Comparison of ENCODE assay signal across 15 cellular contexts in genomic region chr2:96315005-96315399, GRCh38. TPM values are rescaled to one million over a fixed set of nuclear protein-coding genes. Genes with fewer than 3 reads are reported as not detected.
DNase-seq lines count a peak whose midpoint lies in the region; ATAC-seq, FAIRE-seq and TF ChIP-seq lines count a peak whose summit lies in the region.
"Had no signal": no experiment of that assay in that cellular context is flagged by ENCODE, and none has a peak within 500 bp of the region (broad histone marks: within the 10 kb centered on the region; RNA-seq: fewer than 3 reads in every experiment).

No MANE protein-coding gene starts in this region.

- ATAC-seq in HG02884 (IDR thresholded peaks at IDR 0.05; ENCODE audit: unreplicated experiment) = no peak
- ATAC-seq in GM19397 (IDR thresholded peaks at IDR 0.05; ENCODE audit: unreplicated experiment) = no peak
- ATAC-seq: HepG2 had no signal

- no peaks in the 10 kb centered on the region for H3K4me1 ChIP-seq in colonic mucosa
- H3K4me1 ChIP-seq: lower lobe of right lung had no signal

- no peak overlapping the region for H3K27ac ChIP-seq in colonic mucosa
- H3K27ac ChIP-seq: lower lobe of right lung had no signal

- no peak overlapping the region for H3K9ac ChIP-seq in colonic mucosa (ENCODE audit: low read depth in 2 of 2, low read length in 2 of 2)

- H3K36me3 Mint-ChIP-seq in activated naive CD8-positive, alpha-beta T cell = peaks cover 5% of the 10 kb centered on the region
- H3K36me3 Mint-ChIP-seq in activated naive CD8-positive, alpha-beta T cell treated with anti-CD3 and anti-CD28 coated beads for 36 hours = peaks cover 15% of the 10 kb centered on the region
- peaks cover 5% of the 10 kb centered on the region for H3K36me3 Mint-ChIP-seq in activated CD4-positive, alpha-beta memory T cell treated with anti-CD3 and anti-CD28 coated beads for 36 hours
- no peaks in the 10 kb centered on the region for H3K36me3 Mint-ChIP-seq in glutamatergic neuron (ENCODE audit: unreplicated experiment)

- no peak for TF ChIP-seq CTCF in glutamatergic neuron (IDR thresholded peaks at IDR 0.05; ENCODE audit: partially characterized antibody, unreplicated experiment)
- TF ChIP-seq CTCF in colonic mucosa (IDR thresholded peaks at IDR 0.05) = no peak

- H3K36me3 ChIP-seq in colonic mucosa = no peaks in the 10 kb centered on the region
- H3K36me3 ChIP-seq: lower lobe of right lung had no signal

- peaks cover 43% of the 10 kb centered on the region for H3K4me1 Mint-ChIP-seq in activated naive CD8-positive, alpha-beta T cell (ENCODE audit: low read depth)
- H3K4me1 Mint-ChIP-seq in activated naive CD8-positive, alpha-beta T cell treated with anti-CD3 and anti-CD28 coated beads for 36 hours = peaks cover 40% of the 10 kb centered on the region
- peaks cover 42% of the 10 kb centered on the region for H3K4me1 Mint-ChIP-seq in activated CD4-positive, alpha-beta memory T cell treated with anti-CD3 and anti-CD28 coated beads for 36 hours (ENCODE audit: low read depth)
- H3K4me1 Mint-ChIP-seq in glutamatergic neuron (ENCODE audit: low read depth, unreplicated experiment) = peaks cover 2% of the 10 kb centered on the region
- H3K4me1 Mint-ChIP-seq: nephron had no signal

- H3K27ac Mint-ChIP-seq in activated naive CD8-positive, alpha-beta T cell = peak overlapping the region; percentile 72
- no peak overlapping the region for H3K27ac Mint-ChIP-seq in activated naive CD8-positive, alpha-beta T cell treated with anti-CD3 and anti-CD28 coated beads for 36 hours
- H3K27ac Mint-ChIP-seq in activated CD4-positive, alpha-beta memory T cell treated with anti-CD3 and anti-CD28 coated beads for 36 hours = peak overlapping the region; percentile 85
- no peak overlapping the region for H3K27ac Mint-ChIP-seq in glutamatergic neuron (ENCODE audit: unreplicated experiment)
- H3K27ac Mint-ChIP-seq: nephron had no signal

- no peak overlapping the region for H3K4me3 ChIP-seq in colonic mucosa
- H3K4me3 ChIP-seq: lower lobe of right lung had no signal

- H3K27me3 ChIP-seq in colonic mucosa = peaks cover 4% of the 10 kb centered on the region

- FAIRE-seq in urothelium cell line (lab: Jason Lieb, UNC) = no peak
- FAIRE-seq: colon, HepG2 had no signal

- H3K27me3 Mint-ChIP-seq in activated naive CD8-positive, alpha-beta T cell = no peaks in the 10 kb centered on the region
- no peaks in the 10 kb centered on the region for H3K27me3 Mint-ChIP-seq in activated naive CD8-positive, alpha-beta T cell treated with anti-CD3 and anti-CD28 coated beads for 36 hours
- H3K27me3 Mint-ChIP-seq in activated CD4-positive, alpha-beta memory T cell treated with anti-CD3 and anti-CD28 coated beads for 36 hours = no peaks in the 10 kb centered on the region
- H3K27me3 Mint-ChIP-seq in glutamatergic neuron (ENCODE audit: unreplicated experiment) = no peaks in the 10 kb centered on the region

- no peaks in the 10 kb centered on the region for H3K9me3 ChIP-seq in colonic mucosa
- H3K9me3 ChIP-seq: lower lobe of right lung had no signal

- intact Hi-C loops in activated CD4-positive, alpha-beta memory T cell treated with anti-CD3 and anti-CD28 coated beads for 36 hours (cut with micrococcal nuclease) = no loop called here
- intact Hi-C loops in colonic mucosa (cut with DNase I) = no loop called here

- CTCF ChIA-PET in activated CD4-positive, alpha-beta memory T cell treated with anti-CD3 and anti-CD28 coated beads for 36 hours (lab: Charles Lee) = no interaction called here

- H3K9me3 Mint-ChIP-seq in activated naive CD8-positive, alpha-beta T cell (ENCODE audit: low read depth) = no peaks in the 10 kb centered on the region
- H3K9me3 Mint-ChIP-seq in activated naive CD8-positive, alpha-beta T cell treated with anti-CD3 and anti-CD28 coated beads for 36 hours = no peaks in the 10 kb centered on the region
- no peaks in the 10 kb centered on the region for H3K9me3 Mint-ChIP-seq in activated CD4-positive, alpha-beta memory T cell treated with anti-CD3 and anti-CD28 coated beads for 36 hours
- H3K9me3 Mint-ChIP-seq in glutamatergic neuron (ENCODE audit: unreplicated experiment) = peaks cover 2% of the 10 kb centered on the region

- POLR2A ChIA-PET in activated CD4-positive, alpha-beta memory T cell treated with anti-CD3 and anti-CD28 coated beads for 36 hours (lab: Charles Lee) = interaction anchor here (1.1 to 1.5 kb wide), 2 partner anchors 9 to 27 kb away, joined by 7 read pairs; no protein-coding TSS in a partner anchor

- no peak for DNase-seq in activated naive CD8-positive, alpha-beta T cell treated with anti-CD3 and anti-CD28 coated beads for 36 hours
- DNase-seq in activated CD4-positive, alpha-beta memory T cell treated with anti-CD3 and anti-CD28 coated beads for 36 hours = no peak
- DNase-seq in glutamatergic neuron = no peak
- DNase-seq in urothelium cell line (ENCODE audit: low spot score) = peak; percentile 26
- no peak for DNase-seq in colonic mucosa
- DNase-seq: activated CD4-positive, CD25-positive, alpha-beta regulatory T cell treated with anti-CD3 and anti-CD28 coated beads, Interleukin-2, amount 50 U/mL, for 72 hours; lower lobe of right lung; NCI-H1930; NCI-H446 treated with DMSO at 0.1 percent for 48 hours had no signal

- no peak overlapping the region for H3K4me3 Mint-ChIP-seq in activated naive CD8-positive, alpha-beta T cell
- no peak overlapping the region for H3K4me3 Mint-ChIP-seq in activated naive CD8-positive, alpha-beta T cell treated with anti-CD3 and anti-CD28 coated beads for 36 hours
- H3K4me3 Mint-ChIP-seq in activated CD4-positive, alpha-beta memory T cell treated with anti-CD3 and anti-CD28 coated beads for 36 hours = no peak overlapping the region
- H3K4me3 Mint-ChIP-seq in glutamatergic neuron (ENCODE audit: unreplicated experiment) = peak overlapping the region; percentile 30
- H3K4me3 Mint-ChIP-seq: nephron had no signal

RNA-seq across cellular contexts. Expression of gene SNRNP200, which starts 9.7 kb away (rescaled TPM):
- 100 to 1,000 TPM; 196 to 202 TPM for total RNA-seq in activated naive CD8-positive, alpha-beta T cell treated with anti-CD3 and anti-CD28 coated beads for 36 hours
- 100 to 1,000 TPM; 165 to 175 TPM for total RNA-seq in activated CD4-positive, alpha-beta memory T cell treated with anti-CD3 and anti-CD28 coated beads for 36 hours
- 136 TPM for total RNA-seq in glutamatergic neuron (ENCODE audit: unreplicated experiment)
- total RNA-seq in colonic mucosa = 100 to 1,000 TPM in 1 of 2 donors, 10 to 100 TPM in 1; 90.4 to 127 TPM

RNA-seq across cellular contexts. Expression of gene ITPRIPL1, which starts 10.1 kb away (rescaled TPM):
- 10 to 100 TPM; 44.8 to 46.0 TPM for total RNA-seq in activated naive CD8-positive, alpha-beta T cell treated with anti-CD3 and anti-CD28 coated beads for 36 hours
- 10 to 100 TPM; 30.2 TPM for total RNA-seq in activated CD4-positive, alpha-beta memory T cell treated with anti-CD3 and anti-CD28 coated beads for 36 hours
- total RNA-seq in glutamatergic neuron (ENCODE audit: unreplicated experiment) (0.56 TPM), colonic mucosa (under 1 TPM; 0.44 to 0.80 TPM)

RNA-seq across cellular contexts. Expression of gene NCAPH, which starts 20.6 kb away (rescaled TPM):
- 10 to 100 TPM; 82.3 to 85.0 TPM for total RNA-seq in activated naive CD8-positive, alpha-beta T cell treated with anti-CD3 and anti-CD28 coated beads for 36 hours
- 10 to 100 TPM; 96.9 to 98.8 TPM for total RNA-seq in activated CD4-positive, alpha-beta memory T cell treated with anti-CD3 and anti-CD28 coated beads for 36 hours
- total RNA-seq in glutamatergic neuron (ENCODE audit: unreplicated experiment) = 6.6 TPM
- 10 to 100 TPM in 1 of 2 donors, 1 to 10 TPM in 1; 9.1 to 40.2 TPM for total RNA-seq in colonic mucosa

RNA-seq across cellular contexts. Expression of gene CIAO1, which starts 49.0 kb away (rescaled TPM):
- 10 to 100 TPM; 69.7 to 73.9 TPM for total RNA-seq in activated naive CD8-positive, alpha-beta T cell treated with anti-CD3 and anti-CD28 coated beads for 36 hours
- total RNA-seq in activated CD4-positive, alpha-beta memory T cell treated with anti-CD3 and anti-CD28 coated beads for 36 hours = 10 to 100 TPM; 86.6 to 87.1 TPM
- total RNA-seq in glutamatergic neuron (ENCODE audit: unreplicated experiment) = 68.1 TPM
- 10 to 100 TPM; 56.0 to 75.5 TPM for total RNA-seq in colonic mucosa

RNA-seq across cellular contexts. Expression of gene TMEM127, which starts 49.2 kb away (rescaled TPM):
- 10 to 100 TPM; 17.4 to 21.2 TPM for total RNA-seq in activated naive CD8-positive, alpha-beta T cell treated with anti-CD3 and anti-CD28 coated beads for 36 hours
- total RNA-seq in activated CD4-positive, alpha-beta memory T cell treated with anti-CD3 and anti-CD28 coated beads for 36 hours = 10 to 100 TPM; 19.3 to 22.2 TPM
- total RNA-seq in glutamatergic neuron (ENCODE audit: unreplicated experiment) (32.5 TPM), colonic mucosa (10 to 100 TPM; 61.9 to 81.1 TPM)

Comparison
In these comparisons a context has a peak if more than half of its experiments do, and no peak if none do; other contexts are left out.
1. H3K27ac Mint-ChIP-seq: peak in activated naive CD8-positive, alpha-beta T cell (single experiment) and activated CD4-positive, alpha-beta memory T cell treated with anti-CD3 and anti-CD28 coated beads for 36 hours (single experiment); none in activated naive CD8-positive, alpha-beta T cell treated with anti-CD3 and anti-CD28 coated beads for 36 hours (single experiment) and glutamatergic neuron (single experiment).
2. RNA of gene ITPRIPL1, which starts 10.1 kb away (total RNA-seq): 44.8 to 46.0 TPM in activated naive CD8-positive, alpha-beta T cell treated with anti-CD3 and anti-CD28 coated beads for 36 hours and 30.2 TPM in activated CD4-positive, alpha-beta memory T cell treated with anti-CD3 and anti-CD28 coated beads for 36 hours; 0.44 to 0.80 TPM in colonic mucosa and 0.56 TPM in glutamatergic neuron (single experiment); every median in the first group is over 10 times any median in the second.